In the genomic region with DNA sequence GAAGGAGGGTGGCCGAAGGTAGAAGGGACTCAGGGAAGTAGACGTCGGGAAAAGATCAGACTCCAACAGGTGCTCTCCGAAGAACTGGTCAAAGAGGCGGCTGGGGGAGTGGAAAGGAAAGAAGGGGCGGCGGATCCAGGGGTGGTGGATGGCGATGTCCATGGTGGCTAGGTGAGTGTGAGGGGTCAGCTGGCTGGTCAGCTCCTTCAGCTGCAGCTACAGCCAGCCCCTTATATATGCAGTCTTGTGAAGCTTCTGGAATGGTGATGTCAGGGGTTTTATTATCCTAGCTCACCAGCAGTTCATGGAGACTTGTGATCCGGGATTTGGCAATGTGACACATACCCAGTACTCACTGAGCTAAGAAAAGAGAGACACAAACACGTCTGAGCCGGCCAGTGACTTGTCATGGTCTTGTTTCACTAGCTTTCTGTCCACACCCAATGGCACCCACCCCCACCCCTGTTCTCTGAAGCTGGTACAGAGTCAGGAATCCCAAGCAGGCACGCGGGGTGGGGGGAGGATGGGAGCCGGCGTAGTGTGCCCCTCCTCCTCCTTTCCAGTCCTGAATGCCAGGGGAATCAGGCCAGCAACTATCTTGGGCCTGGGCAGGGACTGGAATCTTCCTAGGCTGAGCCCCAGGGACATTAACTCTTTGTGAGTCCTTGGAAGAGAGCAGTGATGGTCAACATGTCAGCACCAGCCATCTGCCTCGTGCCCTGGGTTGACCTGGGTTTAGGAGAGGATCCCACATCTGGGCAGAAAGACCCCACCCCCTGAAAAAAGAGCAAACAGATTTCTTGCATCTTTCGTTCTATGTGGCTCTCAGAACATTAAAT, we compare ENCODE assay signal across 8 cellular contexts. TPM values are rescaled to one million over a fixed set of nuclear protein-coding genes. Genes with fewer than 3 reads are reported as not detected.
DNase-seq lines count a peak whose midpoint lies in the region; ATAC-seq and TF ChIP-seq lines count a peak whose summit lies in the region.

A gene with protein sequence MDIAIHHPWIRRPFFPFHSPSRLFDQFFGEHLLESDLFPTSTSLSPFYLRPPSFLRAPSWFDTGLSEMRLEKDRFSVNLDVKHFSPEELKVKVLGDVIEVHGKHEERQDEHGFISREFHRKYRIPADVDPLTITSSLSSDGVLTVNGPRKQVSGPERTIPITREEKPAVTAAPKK (minus strand): TSS at position 208 of the 839 bp plus-strand sequence. CDS start 46 bp downstream, at position 162.

- no peaks in the 10 kb centered on the region for H3K27me3 ChIP-seq in fibroblast of lung (ENCODE audit: control insufficient read depth, insufficient read depth, low read length)
- peaks cover 0 to 4% of the 10 kb centered on the region in 2 donors for H3K27me3 ChIP-seq in mucosa of rectum (ENCODE audit: control insufficient read depth in 2 of 2, insufficient read depth in 2 of 2, low read length in 2 of 2)

- peak within 1 kb of the TSS; percentile 46 for H3K4me2 ChIP-seq in fibroblast of lung (ENCODE audit: extremely low read depth, insufficient read depth, low read length)

- H3K4me1 ChIP-seq in fibroblast of lung (ENCODE audit: control insufficient read depth, extremely low read depth, insufficient read depth, low read length) = peaks cover 16% of the 10 kb centered on the region
- peaks cover 0 to 2% of the 10 kb centered on the region in 2 donors for H3K4me1 ChIP-seq in mucosa of rectum (ENCODE audit: control insufficient read depth in 2 of 2, insufficient read depth in 2 of 2, low read length in 2 of 2)

- H3K9ac ChIP-seq in fibroblast of lung (ENCODE audit: insufficient read depth, low read length) = peak within 1 kb of the TSS; percentile 16
- H3K9ac ChIP-seq in mucosa of rectum (ENCODE audit: low read depth in 1 of 2, low read length in 2 of 2) = peak within 1 kb of the TSS in 1 of 2 donors; percentile 58

- ATAC-seq in HG03432 (IDR thresholded peaks at IDR 0.05; ENCODE audit: unreplicated experiment) (no peak), GM21619 (IDR thresholded peaks at IDR 0.05; ENCODE audit: unreplicated experiment) (no peak), GM18858 (IDR thresholded peaks at IDR 0.05; ENCODE audit: unreplicated experiment) (no peak)

- peak within 1 kb of the TSS; percentile 7 for H3K27ac ChIP-seq in fibroblast of lung (ENCODE audit: insufficient read depth, low read length)
- H3K27ac ChIP-seq in mucosa of rectum (ENCODE audit: low read depth in 2 of 2, low read length in 2 of 2) = peak within 1 kb of the TSS; percentile 69 to 75

- no peak for TF ChIP-seq CTCF in fibroblast of lung (conservative IDR thresholded peaks at IDR 0.05 in 1 of 2, IDR thresholded peaks at IDR 0.05 in 1 of 2; ENCODE audit: low read depth in 1 of 2, low read length in 2 of 2)

- H3K36me3 ChIP-seq in fibroblast of lung (ENCODE audit: control insufficient read depth, insufficient read depth, low read length) = no peaks in the 10 kb centered on the region
- no peaks in the 10 kb centered on the region for H3K36me3 ChIP-seq in mucosa of rectum (ENCODE audit: control insufficient read depth in 2 of 2, insufficient read depth in 2 of 2, low read length in 2 of 2)

- H3K4me3 ChIP-seq in fibroblast of lung (replicated peaks in 1 of 4; ENCODE audit: control extremely low read depth in 1 of 4, insufficient read depth in 1 of 4, low read depth in 3 of 4, low read length in 4 of 4) (peak within 1 kb of the TSS in 3 of 4 experiments; percentile 5 to 64 (median 19)), mucosa of rectum (ENCODE audit: low read length in 2 of 2) (peak within 1 kb of the TSS; percentile 37 to 51)

- H2AFZ ChIP-seq in fibroblast of lung (ENCODE audit: low read length) = peak within 1 kb of the TSS; percentile 36

- H3K9me3 ChIP-seq in fibroblast of lung (ENCODE audit: control insufficient read depth, insufficient read depth, low read depth, low read length) (no peaks in the 10 kb centered on the region), mucosa of rectum (ENCODE audit: control insufficient read depth in 2 of 2, low read length in 2 of 2) (no peaks in the 10 kb centered on the region)

- H4K20me1 ChIP-seq in fibroblast of lung (ENCODE audit: control insufficient read depth, extremely low read depth, insufficient read depth, low read length) = no peaks in the 10 kb centered on the region

- DNase-seq in DMS53 (lab: John Stamatoyannopoulos, UW) (peak; percentile 14), DMS53 treated with DMSO at 0.1 percent for 48 hours (lab: John Stamatoyannopoulos, UW; ENCODE audit: unreplicated experiment) (no peak), fibroblast of lung (ENCODE audit: low read depth in 2 of 2) (peak; percentile 78 to 84), NCI-H226 (no peak)

- H3K79me2 ChIP-seq in fibroblast of lung (ENCODE audit: control insufficient read depth, insufficient read depth, low read length) = no peaks in the 10 kb centered on the region

RNA-seq across cellular contexts. Expression of the gene that starts here (rescaled TPM):
- 28.5 and 51.2 TPM in 2 replicates for total RNA-seq in fibroblast of lung
- polyA plus RNA-seq in fibroblast of lung = 30.0 and 48.1 TPM in 2 replicates
- polyA plus RNA-seq in fibroblast of lung (2012) = 43.8 and 99.4 TPM in 2 replicates
- 44.5 and 75.1 TPM in 2 replicates for polyA minus RNA-seq in fibroblast of lung (ENCODE audit: low replicate concordance)

Comparison
In these comparisons a context has a peak if more than half of its experiments do, and no peak if none do; other contexts are left out.
1. DNase-seq: peak in DMS53 (single experiment) and fibroblast of lung (2 of 2); none in DMS53 treated with DMSO at 0.1 percent for 48 hours (single experiment) and NCI-H226 (single experiment).